28 cellular contexts compared by ENCODE assay signal in the genomic region with DNA sequence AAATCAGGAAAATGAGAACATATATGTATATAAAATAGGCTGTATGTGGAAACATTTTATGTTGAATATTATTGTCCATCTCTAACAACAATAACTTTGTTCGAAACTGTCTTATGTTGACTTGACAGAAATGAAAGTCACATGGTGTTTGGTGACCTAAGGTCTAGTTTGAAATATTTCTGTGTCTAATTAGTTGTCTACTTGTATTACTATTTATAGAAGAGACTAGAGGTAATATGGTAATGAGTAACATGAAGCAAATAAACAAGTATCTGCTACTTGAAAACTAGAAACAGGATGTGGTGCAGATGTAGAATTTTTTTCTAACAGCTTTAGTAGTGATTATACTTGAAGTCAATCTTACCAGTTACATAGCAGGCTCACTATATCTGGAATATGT. TPM values are rescaled to one million over a fixed set of nuclear protein-coding genes. Genes with fewer than 3 reads are reported as not detected.
DNase-seq lines count a peak whose midpoint lies in the region; ATAC-seq, FAIRE-seq and TF ChIP-seq lines count a peak whose summit lies in the region.
"Had no signal": no experiment of that assay in that cellular context is flagged by ENCODE, and none has a peak within 500 bp of the region (broad histone marks: within the 10 kb centered on the region; RNA-seq: fewer than 3 reads in every experiment).

No MANE protein-coding gene starts in this region.

- ATAC-seq in GM18520 (IDR thresholded peaks at IDR 0.05; ENCODE audit: unreplicated experiment) (peak; percentile 22), HG03175 (IDR thresholded peaks at IDR 0.05; ENCODE audit: unreplicated experiment) (peak; percentile 15), HG02938 (IDR thresholded peaks at IDR 0.05; ENCODE audit: unreplicated experiment) (no peak)
- ATAC-seq: activated naive CD8-positive, alpha-beta T cell treated with anti-CD3 and anti-CD28 coated beads, Interleukin-2, amount 50 U/mL, for 24 hours; body of pancreas; PC-3; stimulated activated memory B cell treated with anti-CD40 and anti-IgM and Interleukin-4, amounts not matched to agents 10 μg/mL and 1 μg/mL and 100 μg/mL, for 72 hours had no signal

- peak; percentile 74 for FAIRE-seq in islet of Langerhans (lab: Jason Lieb, UNC)

- no peak for TF ChIP-seq CTCF in progenitor cell of endocrine pancreas (IDR thresholded peaks at IDR 0.05; ENCODE audit: unreplicated experiment)
- TF ChIP-seq CTCF in glutamatergic neuron (IDR thresholded peaks at IDR 0.05; ENCODE audit: partially characterized antibody, unreplicated experiment) = no peak

- H3K27ac Mint-ChIP-seq in progenitor cell of endocrine pancreas = no peak overlapping the region
- H3K27ac Mint-ChIP-seq in glutamatergic neuron (ENCODE audit: unreplicated experiment) = no peak overlapping the region
- H3K27ac Mint-ChIP-seq: activated CD4-positive, alpha-beta memory T cell treated with anti-CD3 and anti-CD28 coated beads for 36 hours; activated naive CD8-positive, alpha-beta T cell treated with anti-CD3 and anti-CD28 coated beads, Interleukin-2, amount 50 U/mL, for 24 hours; CD4-positive, alpha-beta memory T cell; neural progenitor cell; stimulated activated memory B cell treated with anti-CD40 and anti-IgM and Interleukin-4, amounts not matched to agents 10 μg/mL and 1 μg/mL and 100 μg/mL, for 72 hours had no signal

- H3K36me3 Mint-ChIP-seq in progenitor cell of endocrine pancreas (ENCODE audit: insufficient read depth) (no peaks in the 10 kb centered on the region), glutamatergic neuron (ENCODE audit: unreplicated experiment) (no peaks in the 10 kb centered on the region)
- H3K36me3 Mint-ChIP-seq: activated CD4-positive, alpha-beta memory T cell treated with anti-CD3 and anti-CD28 coated beads for 36 hours; neural progenitor cell; stimulated activated memory B cell treated with anti-CD40 and anti-IgM and Interleukin-4, amounts not matched to agents 10 μg/mL and 1 μg/mL and 100 μg/mL, for 72 hours had no signal

- no peaks in the 10 kb centered on the region for H3K9me3 Mint-ChIP-seq in progenitor cell of endocrine pancreas (ENCODE audit: low read depth)
- H3K9me3 Mint-ChIP-seq in glutamatergic neuron (ENCODE audit: unreplicated experiment) = peaks cover 10% of the 10 kb centered on the region
- H3K9me3 Mint-ChIP-seq: activated CD4-positive, alpha-beta memory T cell treated with anti-CD3 and anti-CD28 coated beads for 36 hours; activated naive CD8-positive, alpha-beta T cell treated with anti-CD3 and anti-CD28 coated beads, Interleukin-2, amount 50 U/mL, for 24 hours; CD4-positive, alpha-beta memory T cell; neural progenitor cell; stimulated activated memory B cell treated with anti-CD40 and anti-IgM and Interleukin-4, amounts not matched to agents 10 μg/mL and 1 μg/mL and 100 μg/mL, for 72 hours had no signal

- no peak overlapping the region for H3K4me3 Mint-ChIP-seq in progenitor cell of endocrine pancreas (ENCODE audit: low read depth)
- H3K4me3 Mint-ChIP-seq in glutamatergic neuron (ENCODE audit: unreplicated experiment) = no peak overlapping the region
- H3K4me3 Mint-ChIP-seq: activated CD4-positive, alpha-beta memory T cell treated with anti-CD3 and anti-CD28 coated beads for 36 hours; activated naive CD8-positive, alpha-beta T cell treated with anti-CD3 and anti-CD28 coated beads, Interleukin-2, amount 50 U/mL, for 24 hours; neural progenitor cell; stimulated activated memory B cell treated with anti-CD40 and anti-IgM and Interleukin-4, amounts not matched to agents 10 μg/mL and 1 μg/mL and 100 μg/mL, for 72 hours had no signal

- DNase-seq in ELR (ENCODE audit: low read depth) (peak; percentile 9), progenitor cell of endocrine pancreas (ENCODE audit: low spot score, unreplicated experiment) (no peak), glutamatergic neuron (no peak)
- DNase-seq: activated CD4-positive, alpha-beta memory T cell treated with anti-CD3 and anti-CD28 coated beads for 36 hours; activated effector memory CD4-positive, alpha-beta T cell treated with anti-CD3 and anti-CD28 coated beads, Interleukin-2, amount 50 U/mL, for 16 hours; activated naive CD8-positive, alpha-beta T cell treated with anti-CD3 and anti-CD28 coated beads, Interleukin-2, amount 50 U/mL, for 24 hours; body of pancreas; DMS153; GM23248; KBM-7; mammary epithelial cell; MV-4-11; NCI-H1694 treated with DMSO at 0.1 percent for 48 hours; NCI-H2227 treated with DMSO at 0.1 percent for 48 hours; PC-3; Right ventricle myocardium superior; uterus had no signal

- peaks cover 8% of the 10 kb centered on the region for H3K4me1 Mint-ChIP-seq in progenitor cell of endocrine pancreas (ENCODE audit: low read depth)
- H3K4me1 Mint-ChIP-seq in glutamatergic neuron (ENCODE audit: low read depth, unreplicated experiment) = peaks cover 2% of the 10 kb centered on the region

- H3K27me3 Mint-ChIP-seq in progenitor cell of endocrine pancreas (peaks cover 27% of the 10 kb centered on the region), glutamatergic neuron (ENCODE audit: unreplicated experiment) (peaks cover 2% of the 10 kb centered on the region)
- H3K27me3 Mint-ChIP-seq: CD4-positive, alpha-beta memory T cell; stimulated activated memory B cell treated with anti-CD40 and anti-IgM and Interleukin-4, amounts not matched to agents 10 μg/mL and 1 μg/mL and 100 μg/mL, for 72 hours had no signal

RNA-seq across cellular contexts. Expression of gene GPHN, which starts 3.9 kb away (rescaled TPM):
- total RNA-seq in progenitor cell of endocrine pancreas = 21.2 and 24.9 TPM in 2 replicates
- total RNA-seq in glutamatergic neuron (ENCODE audit: unreplicated experiment) = 29.8 TPM

RNA-seq across cellular contexts. Expression of gene CCDC196, which starts 25.7 kb away (rescaled TPM):
- total RNA-seq in progenitor cell of endocrine pancreas (not detected in 2 replicates), glutamatergic neuron (ENCODE audit: unreplicated experiment) (not detected)
- total RNA-seq: activated CD4-positive, alpha-beta memory T cell treated with anti-CD3 and anti-CD28 coated beads for 36 hours; CD4-positive, alpha-beta memory T cell; chondrocyte; esophagus muscularis mucosa; GM23248; mammary epithelial cell; PC-3; Right ventricle myocardium superior; skeletal muscle tissue; suprapubic skin; uterus had no signal
